Comparison of ENCODE assay signal across 15 cellular contexts in genomic region chr1:63732666-63733065, GRCh38. TPM values are rescaled to one million over a fixed set of nuclear protein-coding genes. Genes with fewer than 3 reads are reported as not detected.
DNase-seq lines count a peak whose midpoint lies in the region; ATAC-seq, FAIRE-seq and TF ChIP-seq lines count a peak whose summit lies in the region.
"Had no signal": no experiment of that assay in that cellular context is flagged by ENCODE, and none has a peak within 500 bp of the region (broad histone marks: within the 10 kb centered on the region; RNA-seq: fewer than 3 reads in every experiment).

No MANE protein-coding gene starts in this region.

- no peak for TF ChIP-seq CTCF in PC-3 (conservative IDR thresholded peaks at IDR 0.05; ENCODE audit: low read depth, low read length)
- no peak for TF ChIP-seq CTCF in endothelial cell of umbilical vein (IDR thresholded peaks at IDR 0.05; ENCODE audit: extremely low read depth in 1 of 2, insufficient read depth in 1 of 2, low read depth in 1 of 2, low read length in 2 of 2)
- no peak for TF ChIP-seq CTCF in neural crest cell (conservative IDR thresholded peaks at IDR 0.05)

- H4K20me1 ChIP-seq in PC-3 (ENCODE audit: low read length) (no peaks in the 10 kb centered on the region), endothelial cell of umbilical vein (replicated peaks; ENCODE audit: control insufficient read depth, extremely low read depth, insufficient read depth, low read length) (no peaks in the 10 kb centered on the region)

- peaks cover 4% of the 10 kb centered on the region for H3K4me1 Mint-ChIP-seq in neural crest cell
- H3K4me1 Mint-ChIP-seq: activated B cell treated with CpG ODN at 0.5 μM for 24 hours; activated naive CD8-positive, alpha-beta T cell treated with anti-CD3 and anti-CD28 coated beads for 36 hours had no signal

- H3K4me2 ChIP-seq in PC-3 (ENCODE audit: low read length) = peak overlapping the region; percentile 75
- no peak overlapping the region for H3K4me2 ChIP-seq in endothelial cell of umbilical vein (ENCODE audit: insufficient read depth, low read length)

- H3K36me3 Mint-ChIP-seq in neural crest cell (ENCODE audit: low read depth) = peaks cover 10% of the 10 kb centered on the region
- H3K36me3 Mint-ChIP-seq: activated naive CD8-positive, alpha-beta T cell treated with anti-CD3 and anti-CD28 coated beads for 36 hours had no signal

- dilution Hi-C loops in endothelial cell of umbilical vein (cut with MboI; ENCODE audit: extremely low pct_ligation_motif_present, low sequenced_read_pairs) = no loop called here

- no peaks in the 10 kb centered on the region for H3K27me3 ChIP-seq in PC-3 (ENCODE audit: low read length)
- H3K27me3 ChIP-seq in endothelial cell of umbilical vein (ENCODE audit: control insufficient read depth in 2 of 2, insufficient read depth in 2 of 2, low read length in 2 of 2) = no peaks in the 10 kb centered on the region
- H3K27me3 ChIP-seq: right atrium auricular region had no signal

- TF ChIP-seq POLR2A in endothelial cell of umbilical vein (IDR thresholded peaks at IDR 0.05; ENCODE audit: low read depth, low read length) = no peak

- intact Hi-C loops in PC-3 (cut with micrococcal nuclease) (loop anchor here (5.0 kb wide), 1 partner anchor 40 kb away; no protein-coding TSS in a partner anchor), endothelial cell of umbilical vein (cut with micrococcal nuclease) (no loop called here)

- H3K27ac ChIP-seq in PC-3 (ENCODE audit: low read length) (peak overlapping the region; percentile 92), endothelial cell of umbilical vein (ENCODE audit: insufficient read depth, low read depth, low read length) (peak overlapping the region; percentile 69)

- FAIRE-seq in endothelial cell of umbilical vein (lab: Jason Lieb, UNC) = no peak
- FAIRE-seq: GM18507 had no signal

- H3K79me2 ChIP-seq in PC-3 (ENCODE audit: low read length) (no peaks in the 10 kb centered on the region), endothelial cell of umbilical vein (ENCODE audit: control insufficient read depth, insufficient read depth, low read length) (no peaks in the 10 kb centered on the region)

- H3K4me1 ChIP-seq in PC-3 (ENCODE audit: insufficient read depth, low read length) (peaks cover 36% of the 10 kb centered on the region), endothelial cell of umbilical vein (ENCODE audit: control insufficient read depth, extremely low read depth, insufficient read depth, low read length) (peaks cover 12% of the 10 kb centered on the region)
- H3K4me1 ChIP-seq: HAP-1 had no signal

- CTCF ChIA-PET in PC-3 (lab: Charles Lee) (interaction anchor here (1.4 kb wide), 1 partner anchor 40 kb away, joined by 5 read pairs; no protein-coding TSS in a partner anchor), endothelial cell of umbilical vein (lab: Charles Lee) (interaction anchor here (1.1 to 3.0 kb wide), 3 partner anchors 13 to 405 kb away, joined by 3 to 18 read pairs (median 5); no protein-coding TSS in a partner anchor)

- BruUV-seq in PC-3 (replicated peaks; lab: Mats Ljungman, UMichigan) (no TSS peak), endothelial cell of umbilical vein (replicated peaks; lab: Mats Ljungman, UMichigan) (no TSS peak)

- peak overlapping the region; percentile 43 for H3K27ac Mint-ChIP-seq in neural crest cell (ENCODE audit: unreplicated experiment)
- H3K27ac Mint-ChIP-seq: activated B cell treated with CpG ODN at 0.5 μM for 24 hours; activated naive CD8-positive, alpha-beta T cell treated with anti-CD3 and anti-CD28 coated beads for 36 hours; stimulated activated naive B cell treated with anti-CD40 and anti-IgM and Interleukin-4, amounts not matched to agents 10 μg/mL and 1 μg/mL and 100 μg/mL, for 72 hours had no signal

- H3K9me2 ChIP-seq in PC-3 (replicated peaks; ENCODE audit: low read length) = no peaks in the 10 kb centered on the region

- no peak for ATAC-seq in PC-3
- no peak for ATAC-seq in GM21528 (IDR thresholded peaks at IDR 0.05; ENCODE audit: low FRiP score, unreplicated experiment)
- no peak for ATAC-seq in GM21423 (IDR thresholded peaks at IDR 0.05; ENCODE audit: unreplicated experiment)
- ATAC-seq: stimulated activated naive B cell treated with anti-CD40 and anti-IgM and Interleukin-4, amounts not matched to agents 10 μg/mL and 1 μg/mL and 100 μg/mL, for 72 hours had no signal

- in situ Hi-C loops in Caki2 (cut with HindIII; ENCODE audit: low pct_unique_long_range_greater_than_20kb, low sequenced_read_pairs) = no loop called here

- H3K4me3 ChIP-seq in PC-3 (ENCODE audit: low read length) (no peak overlapping the region), endothelial cell of umbilical vein (replicated peaks in 1 of 3; ENCODE audit: insufficient read depth in 1 of 3, low read depth in 1 of 3, low read length in 3 of 3) (no peak overlapping the region)
- H3K4me3 ChIP-seq: HAP-1, right atrium auricular region had no signal

- 0 out of 2 replicates have a peak, but pooled peaks cover 4% of the 10 kb centered on the region for H3K9me3 ChIP-seq in PC-3 (ENCODE audit: low read length)
- H3K9me3 ChIP-seq in endothelial cell of umbilical vein (replicated peaks; ENCODE audit: control insufficient read depth, insufficient read depth, low read length) = no peaks in the 10 kb centered on the region
- H3K9me3 ChIP-seq: HAP-1 had no signal

- peak; percentile 32 for DNase-seq in Caki2 (ENCODE audit: low read depth)
- no peak for DNase-seq in PC-3
- peak; percentile 42 for DNase-seq in endothelial cell of umbilical vein (ENCODE audit: low read depth, low spot score)
- DNase-seq in neural crest cell (ENCODE audit: low read depth, low spot score) = no peak
- DNase-seq in DMS153 (lab: John Stamatoyannopoulos, UW) = no peak
- no peak for DNase-seq in NCI-H1417 treated with DMSO at 0.1 percent for 48 hours (lab: John Stamatoyannopoulos, UW)
- DNase-seq: activated B cell treated with CpG ODN at 0.5 μM for 24 hours; activated naive CD8-positive, alpha-beta T cell treated with anti-CD3 and anti-CD28 coated beads for 36 hours; stimulated activated CD4-positive, alpha-beta T cell treated with anti-CD3 and anti-CD28 coated beads, Interleukin-4, amount 100 ng/mL, for 24 hours; stimulated activated naive B cell treated with anti-CD40 and anti-IgM and Interleukin-4, amounts not matched to agents 10 μg/mL and 1 μg/mL and 100 μg/mL, for 72 hours had no signal

- POLR2A ChIA-PET in PC-3 (lab: Charles Lee; ENCODE audit: unreplicated experiment) = no interaction called here
- POLR2A ChIA-PET in endothelial cell of umbilical vein (lab: Charles Lee) = no interaction called here

- no peak overlapping the region for H3K4me3 Mint-ChIP-seq in neural crest cell
- H3K4me3 Mint-ChIP-seq: activated B cell treated with CpG ODN at 0.5 μM for 24 hours; activated naive CD8-positive, alpha-beta T cell treated with anti-CD3 and anti-CD28 coated beads for 36 hours; stimulated activated naive B cell treated with anti-CD40 and anti-IgM and Interleukin-4, amounts not matched to agents 10 μg/mL and 1 μg/mL and 100 μg/mL, for 72 hours had no signal

- H3K9me1 ChIP-seq in endothelial cell of umbilical vein (replicated peaks; ENCODE audit: control insufficient read depth, extremely low read depth, insufficient read depth, low read length) = no peaks in the 10 kb centered on the region

- no peak overlapping the region for H2AFZ ChIP-seq in PC-3 (ENCODE audit: low read length)
- H2AFZ ChIP-seq in endothelial cell of umbilical vein (ENCODE audit: low read depth, low read length) = no peak overlapping the region

- H3F3A ChIP-seq in PC-3 (ENCODE audit: low read length, unreplicated experiment) = peaks cover 3% of the 10 kb centered on the region

- H3K9me3 Mint-ChIP-seq in neural crest cell = peaks cover 19% of the 10 kb centered on the region

- peak overlapping the region; percentile 89 for H3K9ac ChIP-seq in PC-3 (ENCODE audit: low read length)
- H3K9ac ChIP-seq in endothelial cell of umbilical vein (replicated peaks; ENCODE audit: extremely low read depth, insufficient read depth, low read length) = no peak overlapping the region

- H3K36me3 ChIP-seq in PC-3 (ENCODE audit: low read depth, low read length) = no peaks in the 10 kb centered on the region
- no peaks in the 10 kb centered on the region for H3K36me3 ChIP-seq in endothelial cell of umbilical vein (ENCODE audit: control insufficient read depth in 2 of 2, extremely low read depth in 1 of 2, insufficient read depth in 2 of 2, low read length in 2 of 2)
- H3K36me3 ChIP-seq: HAP-1, right atrium auricular region had no signal

- H3K27me3 Mint-ChIP-seq in neural crest cell (ENCODE audit: low read depth) = no peaks in the 10 kb centered on the region

TF ChIP-seq in endothelial cell of umbilical vein, 7 proteins besides CTCF, POLR2A, EP300 and RAD21:
- TF ChIP-seq JUN (IDR thresholded peaks at IDR 0.05; ENCODE audit: borderline replicate concordance, insufficient read depth, insufficient read length, low read depth) (no peak), FOS (IDR thresholded peaks at IDR 0.05; ENCODE audit: borderline replicate concordance, insufficient read depth, low read length) (no peak), MYC (IDR thresholded peaks at IDR 0.05; ENCODE audit: low read depth, low read length) (no peak), MAX (IDR thresholded peaks at IDR 0.05; ENCODE audit: insufficient read depth, insufficient read length) (no peak), POLR2AphosphoS5 (IDR thresholded peaks at IDR 0.05; ENCODE audit: insufficient read depth, low read depth, low read length) (no peak), EZH2 (IDR thresholded peaks at IDR 0.05; ENCODE audit: borderline replicate concordance, low read depth, low read length, severe bottlenecking) (no peak), GATA2 (IDR thresholded peaks at IDR 0.05; ENCODE audit: insufficient read depth, insufficient read length, low read depth, low read length) (no peak)

RNA-seq across cellular contexts. Expression of gene ROR1, which starts 41.2 kb away (rescaled TPM):
- 0.41 and 3.4 TPM in 2 replicates for total RNA-seq in Caki2 (2014; rRNA removed; shearing (Covaris generic); ENCODE audit: low replicate concordance)
- total RNA-seq in PC-3 (2014; rRNA removed) (16.5 and 22.6 TPM in 2 replicates), endothelial cell of umbilical vein (3.5 and 10.9 TPM in 2 replicates), neural crest cell (10.8 and 11.0 TPM in 2 replicates)
- 2.4 and 2.6 TPM in 2 replicates for polyA plus RNA-seq in endothelial cell of umbilical vein
- polyA plus RNA-seq in endothelial cell of umbilical vein (2011; cell fraction: cytosol; rRNA removed) = 2.1 and 2.2 TPM in 2 replicates
- polyA plus RNA-seq in endothelial cell of umbilical vein (2011; cell fraction: nucleus; rRNA removed) = 2.6 and 3.4 TPM in 2 replicates
- 7.8 and 8.1 TPM in 2 replicates for polyA plus RNA-seq in endothelial cell of umbilical vein (2012)
- 10.7 and 15.6 TPM in 2 replicates for polyA minus RNA-seq in endothelial cell of umbilical vein
- 0.31 TPM for polyA minus RNA-seq in endothelial cell of umbilical vein (2011; cell fraction: cytosol; rRNA and poly(A)+ RNA removed)
- 10.9 and 12.6 TPM in 2 replicates for polyA minus RNA-seq in endothelial cell of umbilical vein (2011; cell fraction: nucleus; rRNA and poly(A)+ RNA removed)
- total RNA-seq: activated naive CD8-positive, alpha-beta T cell treated with anti-CD3 and anti-CD28 coated beads for 36 hours had no signal

Comparison
In these comparisons a context has a peak if more than half of its experiments do, and no peak if none do; other contexts are left out.
1. DNase-seq: peak in Caki2 (single experiment) and endothelial cell of umbilical vein (single experiment); none in PC-3 (single experiment), neural crest cell (single experiment), DMS153 (single experiment) and NCI-H1417 treated with DMSO at 0.1 percent for 48 hours (single experiment).